Comparison of ENCODE assay signal across 8 cellular contexts in the genomic region with DNA sequence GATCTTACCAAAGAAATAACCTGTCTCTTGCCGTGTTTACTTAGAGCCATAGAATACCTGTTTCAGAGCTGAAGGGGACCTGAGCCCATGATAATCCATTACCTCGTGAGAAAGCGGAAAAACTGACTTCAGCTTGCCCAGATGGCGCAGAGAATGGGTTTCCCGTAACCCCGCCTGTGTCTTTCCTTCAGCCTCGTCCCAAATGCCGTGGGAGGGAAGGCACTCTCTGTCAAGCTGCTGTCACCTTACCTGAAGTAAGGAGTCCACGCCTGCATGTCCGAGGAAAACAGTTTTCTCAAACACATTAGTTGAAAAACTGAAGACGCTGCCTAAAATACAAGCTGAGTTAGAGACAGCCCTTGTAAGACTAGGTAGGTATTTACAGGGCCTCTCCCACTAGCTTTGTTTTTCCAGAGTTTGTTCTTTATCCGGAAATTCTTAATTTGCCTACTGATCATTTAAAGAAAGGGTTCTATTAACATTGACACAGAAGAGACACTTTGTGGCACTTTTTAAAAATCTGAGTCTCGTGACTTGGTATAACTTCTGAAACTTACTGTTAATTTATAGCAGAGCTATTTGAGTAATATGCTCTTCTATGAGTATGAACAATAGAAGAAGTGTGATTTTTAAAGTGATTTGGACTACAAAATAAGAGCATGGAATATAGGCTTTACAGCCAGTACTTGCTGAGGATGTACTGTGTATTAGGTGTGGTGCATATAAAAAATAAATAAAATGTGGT. TPM values are rescaled to one million over a fixed set of nuclear protein-coding genes. Genes with fewer than 3 reads are reported as not detected.
DNase-seq lines count a peak whose midpoint lies in the region; ATAC-seq, FAIRE-seq and TF ChIP-seq lines count a peak whose summit lies in the region.

No MANE protein-coding gene starts in this region.

- peaks cover 0 to 12% (median 3%) of the 10 kb centered on the region in 12 donors for H3K9me3 ChIP-seq in heart left ventricle
- H3K9me3 ChIP-seq in astrocyte (ENCODE audit: insufficient read depth, low read depth, low read length): peaks cover 6% of the 10 kb centered on the region

- H3K4me1 Mint-ChIP-seq in astrocyte (ENCODE audit: low read depth, unreplicated experiment) (peaks cover 14% of the 10 kb centered on the region), immature natural killer cell (peaks cover 44 to 50% of the 10 kb centered on the region in 2 donors)

- DNase-seq in heart left ventricle (peak in 4 of 5 donors; percentile 30 to 47 (median 38)), Right ventricle myocardium inferior (ENCODE audit: missing footprints) (no peak), RPMI8226 (peak; percentile 7), astrocyte (ENCODE audit: low read depth) (no peak), immature natural killer cell (no peak)
- peak; percentile 37 for DNase-seq in stimulated activated CD4-positive, alpha-beta T cell treated with anti-CD3 and anti-CD28 coated beads, Interleukin-12 subunit alpha, Interleukin-12 subunit beta, amount 100 ng/mL, for 4 hours

- H3K27ac Mint-ChIP-seq in astrocyte (ENCODE audit: unreplicated experiment): peak overlapping the region; percentile 79
- peak overlapping the region; percentile 94 to 99 (median 99) for H3K27ac Mint-ChIP-seq in immature natural killer cell

- H3K9me3 Mint-ChIP-seq in astrocyte (ENCODE audit: unreplicated experiment) (peaks cover 2% of the 10 kb centered on the region), immature natural killer cell (no peaks in the 10 kb centered on the region)

- H3K4me3 Mint-ChIP-seq in astrocyte (ENCODE audit: unreplicated experiment) (peak overlapping the region; percentile 89), immature natural killer cell (peak overlapping the region; percentile 91 to 98 (median 92))

- peak overlapping the region; percentile 91 for H3K4me2 ChIP-seq in astrocyte (ENCODE audit: low read length)

- TF ChIP-seq POLR2A in heart left ventricle (IDR thresholded peaks at IDR 0.05): no peak

- H3K27me3 ChIP-seq in heart left ventricle: no peaks in the 10 kb centered on the region
- H3K27me3 ChIP-seq in astrocyte (ENCODE audit: insufficient read depth, low read length): no peaks in the 10 kb centered on the region

- H3K27ac ChIP-seq in heart left ventricle (peak overlapping the region; percentile 91 to 99 (median 98)), astrocyte (ENCODE audit: low read depth, low read length) (peak overlapping the region; percentile 89)

- H3K27me3 Mint-ChIP-seq in astrocyte (ENCODE audit: low read depth, unreplicated experiment) (no peaks in the 10 kb centered on the region), immature natural killer cell (ENCODE audit: low read depth in 3 of 3) (peaks cover 10 to 26% (median 13%) of the 10 kb centered on the region in 3 donors)

- H3K36me3 ChIP-seq in heart left ventricle: peaks cover 0 to 36% (median 22%) of the 10 kb centered on the region in 9 donors
- peaks cover 14% of the 10 kb centered on the region for H3K36me3 ChIP-seq in astrocyte (ENCODE audit: insufficient read depth, low read length)

- ATAC-seq in heart left ventricle (no peak), Right ventricle myocardium inferior (no peak), HG03045 (IDR thresholded peaks at IDR 0.05; ENCODE audit: unreplicated experiment) (no peak), HG03025 (IDR thresholded peaks at IDR 0.05; ENCODE audit: low FRiP score, unreplicated experiment) (no peak)

- peaks cover 26% of the 10 kb centered on the region for H3K79me2 ChIP-seq in astrocyte (ENCODE audit: insufficient read depth, low read length)

- peak overlapping the region; percentile 27 to 94 (median 72) for H3K4me3 ChIP-seq in heart left ventricle
- H3K4me3 ChIP-seq in astrocyte (ENCODE audit: insufficient read depth, low read depth, low read length): peak overlapping the region; percentile 76

- H3K36me3 Mint-ChIP-seq in astrocyte (ENCODE audit: low read depth, unreplicated experiment) (peaks cover 9% of the 10 kb centered on the region), immature natural killer cell (peaks cover 6 to 32% (median 8%) of the 10 kb centered on the region in 3 donors)

- H4K20me1 ChIP-seq in astrocyte (ENCODE audit: insufficient read depth, low read length): no peaks in the 10 kb centered on the region

- H2AFZ ChIP-seq in astrocyte (ENCODE audit: low read depth, low read length): peak overlapping the region; percentile 77

- H3K4me1 ChIP-seq in heart left ventricle (peaks cover 0 to 36% (median 21%) of the 10 kb centered on the region in 12 donors), astrocyte (ENCODE audit: insufficient read depth, low read length) (peaks cover 7% of the 10 kb centered on the region)

- TF ChIP-seq CTCF in heart left ventricle (IDR thresholded peaks at IDR 0.05) (no peak), astrocyte (IDR thresholded peaks at IDR 0.05; ENCODE audit: insufficient read depth, low read depth, low read length) (no peak)

- peak overlapping the region; percentile 92 for H3K9ac ChIP-seq in astrocyte (ENCODE audit: low read length)

- no peak for FAIRE-seq in astrocyte (lab: Jason Lieb, UNC)

- WGBS in heart left ventricle, 4 donors: 7 to 11% (median 9%) methylated on average over 13 of the region's 13 CpGs

- intact Hi-C loops in heart left ventricle (cut with DNase I) (loop anchor here (1.0 to 10.0 kb wide), 11 partner anchors 128 to 351 kb away; a partner anchor contains a TSS), Right ventricle myocardium inferior (cut with DNase I) (loop anchor here (1.0 to 5.0 kb wide), 3 partner anchors 129 to 349 kb away; no protein-coding TSS in a partner anchor)

RNA-seq across cellular contexts. Expression of a gene that starts 1.3 kb away (rescaled TPM):
- total RNA-seq in heart left ventricle (10 to 100 TPM; 18.4 to 30.2 (median 24.4) TPM), Right ventricle myocardium inferior (22.7 TPM), astrocyte (47.6 and 47.9 TPM in 2 replicates)
- polyA plus RNA-seq in heart left ventricle (10 to 100 TPM in 1 of 2 donors, 1 to 10 TPM in 1; 7.7 to 12.0 TPM), immature natural killer cell (10 to 100 TPM; 16.3 to 35.9 (median 21.4) TPM)

Comparison
In these comparisons a context has a peak if more than half of its experiments do, and no peak if none do; other contexts are left out.
1. DNase-seq: peak in heart left ventricle (4 of 5), RPMI8226 (single experiment) and stimulated activated CD4-positive, alpha-beta T cell treated with anti-CD3 and anti-CD28 coated beads, Interleukin-12 subunit alpha, Interleukin-12 subunit beta, amount 100 ng/mL, for 4 hours (single experiment); none in Right ventricle myocardium inferior (single experiment), astrocyte (single experiment) and immature natural killer cell (0 of 3).